Comparison of ENCODE assay signal across 21 cellular contexts in genomic region chr1:2861143-2861987, GRCh38. TPM values are rescaled to one million over a fixed set of nuclear protein-coding genes. Genes with fewer than 3 reads are reported as not detected.
"Had no signal": no experiment of that assay in that cellular context is flagged by ENCODE, and none has a peak within 500 bp of the region (broad histone marks: within the 10 kb centered on the region; RNA-seq: fewer than 3 reads in every experiment).

No MANE protein-coding gene starts in this region.

- H3K27me3 ChIP-seq: cardiac muscle cell, colonic mucosa had no signal

- H3K4me3 ChIP-seq: cardiac muscle cell, colonic mucosa, esophagus squamous epithelium, gastroesophageal sphincter, mucosa of descending colon, stomach, thoracic aorta, transverse colon had no signal

- H3K4me3 Mint-ChIP-seq: immature natural killer cell, nephron had no signal

- H3K9me3 ChIP-seq: colonic mucosa, esophagus squamous epithelium, gastroesophageal sphincter, mucosa of descending colon, stomach, thoracic aorta, transverse colon had no signal

- H3K36me3 Mint-ChIP-seq: immature natural killer cell had no signal

- H3K27ac ChIP-seq: cardiac muscle cell, colonic mucosa, esophagus squamous epithelium, gastroesophageal sphincter, stomach, thoracic aorta, transverse colon had no signal

- H3K4me1 ChIP-seq: colonic mucosa, esophagus squamous epithelium, gastroesophageal sphincter, transverse colon had no signal

- H3K9me3 Mint-ChIP-seq: immature natural killer cell had no signal

- H3K27ac Mint-ChIP-seq: immature natural killer cell, nephron had no signal

- DNase-seq: cerebellar nuclear complex; colonic mucosa; dermis blood vessel endothelial cell; esophagus squamous epithelium; foreskin fibroblast; glutamatergic neuron; immature natural killer cell; left colon; stimulated activated CD4-positive, alpha-beta T cell treated with anti-CD3 and anti-CD28 coated beads, Interleukin-2, amount 100 ng/mL, for 24 hours; stimulated activated CD4-positive, alpha-beta T cell treated with anti-CD3 and anti-CD28 coated beads, Interleukin-4, amount 100 ng/mL, for 4 hours; stimulated activated naive CD4-positive, alpha-beta T cell; stomach; substantia nigra; transverse colon had no signal

- H3K36me3 ChIP-seq: cardiac muscle cell, colonic mucosa, esophagus squamous epithelium, gastroesophageal sphincter, stomach, thoracic aorta, transverse colon had no signal

- ATAC-seq: gastroesophageal sphincter, left colon, mucosa of descending colon, sciatic nerve had no signal

- FAIRE-seq: keratinocyte had no signal

RNA-seq across cellular contexts. Expression of gene TTC34, which starts 59.9 kb away (rescaled TPM):
- total RNA-seq: cardiac muscle cell had no signal
- polyA plus RNA-seq: cardiac muscle cell had no signal
